Comparison of ENCODE assay signal across 1 cellular context in the genomic region with DNA sequence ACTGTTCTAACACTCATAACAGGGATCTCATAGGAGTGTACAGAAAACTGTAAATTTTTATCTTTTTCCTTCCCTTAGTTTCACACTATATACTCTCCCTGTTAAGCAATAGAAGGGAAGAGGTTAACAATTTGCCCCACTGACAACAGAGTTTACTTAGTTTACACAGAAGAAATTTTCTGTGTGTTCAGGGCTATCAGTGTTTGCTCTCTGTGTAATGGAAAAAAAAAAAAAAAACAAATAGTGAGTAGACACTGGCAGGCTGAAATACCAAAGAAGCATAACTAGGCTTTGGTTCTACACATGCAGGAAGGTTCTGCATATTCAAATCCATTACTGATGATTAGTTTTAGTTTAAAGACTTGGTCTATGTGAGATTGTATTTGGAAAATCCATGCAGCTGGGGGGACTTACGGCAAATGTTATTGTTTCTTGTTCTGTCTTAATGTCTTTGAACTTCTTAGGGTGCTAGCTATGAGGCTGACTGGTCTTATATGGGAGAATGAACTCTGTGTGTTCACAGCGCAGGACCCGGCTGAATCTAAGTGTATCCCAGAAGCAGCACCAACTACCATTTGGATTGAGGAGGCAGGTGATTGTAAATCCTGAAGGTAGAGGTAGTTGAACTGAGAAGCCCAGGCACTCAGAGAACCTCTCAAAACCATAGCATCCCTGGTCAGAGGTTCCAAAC.
A peak's percentile ranks its signal among the peaks of the same experiment; 100 is the strongest.
TF ChIP-seq lines count a peak whose summit lies in the region.

No MANE protein-coding gene starts in this region.

TF ChIP-seq in HepG2, 621 proteins besides CTCF, POLR2A, EP300 and RAD21 (continued from another document and continues in another):
- TF ChIP-seq ZNF317 (CRISPR knock-in tag; IDR thresholded peaks at IDR 0.05) (peak; percentile 72; the same call in 1 of the 2 replicates), YEATS4 (CRISPR knock-in tag; IDR thresholded peaks at IDR 0.05; ENCODE audit: borderline replicate concordance) (peak; percentile 26; the same call in 1 of the 2 replicates), NFE2L1 (CRISPR knock-in tag; IDR thresholded peaks at IDR 0.05; ENCODE audit: borderline replicate concordance) (no peak), NKX3-1 (CRISPR knock-in tag; IDR thresholded peaks at IDR 0.05) (0 out of 2 replicates have a peak, but pooled peaks have one; percentile 75), ZNF83 (CRISPR knock-in tag; IDR thresholded peaks at IDR 0.05; ENCODE audit: borderline replicate concordance) (no peak), PHF5A (CRISPR knock-in tag; IDR thresholded peaks at IDR 0.05; ENCODE audit: low read depth, unreplicated experiment) (no peak), HDAC2 (CRISPR knock-in tag; IDR thresholded peaks at IDR 0.05) (peak; percentile 75; the same call in 1 of the 2 replicates), RFX1 (IDR thresholded peaks at IDR 0.05) (no peak), ZNF644 (CRISPR knock-in tag; IDR thresholded peaks at IDR 0.05; ENCODE audit: low read depth) (no peak), KLF16 (CRISPR knock-in tag; IDR thresholded peaks at IDR 0.05) (peak in 1 of 2 experiments; percentile 56; a peak in 1 of 4 replicates), ATRX (CRISPR knock-in tag; IDR thresholded peaks at IDR 0.05; ENCODE audit: borderline replicate concordance) (no peak), PTBP1 (IDR thresholded peaks at IDR 0.05; ENCODE audit: low read depth, low read length, poor library complexity, severe bottlenecking) (no peak), MTF2 (CRISPR knock-in tag; IDR thresholded peaks at IDR 0.05; ENCODE audit: borderline replicate concordance) (no peak), ZBTB1 (CRISPR knock-in tag; IDR thresholded peaks at IDR 0.05; ENCODE audit: borderline replicate concordance) (no peak), ZNF256 (CRISPR knock-in tag; conservative IDR thresholded peaks at IDR 0.05) (no peak), FOXK2 (IDR thresholded peaks at IDR 0.05) (peak; percentile 32; the same call in 1 of the 2 replicates), KDM1A (CRISPR knock-in tag; IDR thresholded peaks at IDR 0.05) (no peak), ZBTB3 (CRISPR knock-in tag; IDR thresholded peaks at IDR 0.05; ENCODE audit: borderline replicate concordance, low read depth) (no peak), PAX8 (CRISPR knock-in tag; IDR thresholded peaks at IDR 0.05; ENCODE audit: borderline replicate concordance) (no peak), SCMH1 (CRISPR knock-in tag; IDR thresholded peaks at IDR 0.05; ENCODE audit: borderline replicate concordance) (no peak), SOX6 (IDR thresholded peaks at IDR 0.05) (no peak), SOX6 (CRISPR knock-in tag; IDR thresholded peaks at IDR 0.05) (peak; percentile 90), ZNF205 (CRISPR knock-in tag; IDR thresholded peaks at IDR 0.05) (no peak), AGO1 (IDR thresholded peaks at IDR 0.05; ENCODE audit: low read depth, low read length, poor library complexity, severe bottlenecking) (no peak), NR1H2 (CRISPR knock-in tag; IDR thresholded peaks at IDR 0.05; ENCODE audit: borderline replicate concordance, low read depth) (no peak), ZNF558 (CRISPR knock-in tag; IDR thresholded peaks at IDR 0.05; ENCODE audit: borderline replicate concordance) (no peak), ZNF383 (CRISPR knock-in tag; IDR thresholded peaks at IDR 0.05; ENCODE audit: borderline replicate concordance) (no peak), MYNN (CRISPR knock-in tag; IDR thresholded peaks at IDR 0.05; ENCODE audit: low read depth) (no peak), NFIC (IDR thresholded peaks at IDR 0.05; ENCODE audit: low read length) (peak; percentile 98), HNRNPK (IDR thresholded peaks at IDR 0.05; ENCODE audit: low read depth, low read length, poor library complexity, severe bottlenecking) (no peak)
- TF ChIP-seq, protein P1, sequence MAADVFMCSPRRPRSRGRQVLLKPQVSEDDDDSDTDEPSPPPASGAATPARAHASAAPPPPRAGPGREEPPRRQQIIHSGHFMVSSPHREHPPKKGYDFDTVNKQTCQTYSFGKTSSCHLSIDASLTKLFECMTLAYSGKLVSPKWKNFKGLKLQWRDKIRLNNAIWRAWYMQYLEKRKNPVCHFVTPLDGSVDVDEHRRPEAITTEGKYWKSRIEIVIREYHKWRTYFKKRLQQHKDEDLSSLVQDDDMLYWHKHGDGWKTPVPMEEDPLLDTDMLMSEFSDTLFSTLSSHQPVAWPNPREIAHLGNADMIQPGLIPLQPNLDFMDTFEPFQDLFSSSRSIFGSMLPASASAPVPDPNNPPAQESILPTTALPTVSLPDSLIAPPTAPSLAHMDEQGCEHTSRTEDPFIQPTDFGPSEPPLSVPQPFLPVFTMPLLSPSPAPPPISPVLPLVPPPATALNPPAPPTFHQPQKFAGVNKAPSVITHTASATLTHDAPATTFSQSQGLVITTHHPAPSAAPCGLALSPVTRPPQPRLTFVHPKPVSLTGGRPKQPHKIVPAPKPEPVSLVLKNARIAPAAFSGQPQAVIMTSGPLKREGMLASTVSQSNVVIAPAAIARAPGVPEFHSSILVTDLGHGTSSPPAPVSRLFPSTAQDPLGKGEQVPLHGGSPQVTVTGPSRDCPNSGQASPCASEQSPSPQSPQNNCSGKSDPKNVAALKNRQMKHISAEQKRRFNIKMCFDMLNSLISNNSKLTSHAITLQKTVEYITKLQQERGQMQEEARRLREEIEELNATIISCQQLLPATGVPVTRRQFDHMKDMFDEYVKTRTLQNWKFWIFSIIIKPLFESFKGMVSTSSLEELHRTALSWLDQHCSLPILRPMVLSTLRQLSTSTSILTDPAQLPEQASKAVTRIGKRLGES (CRISPR knock-in tag; IDR thresholded peaks at IDR 0.05; ENCODE audit: borderline replicate concordance), result no peak
- TF ChIP-seq, protein P2, sequence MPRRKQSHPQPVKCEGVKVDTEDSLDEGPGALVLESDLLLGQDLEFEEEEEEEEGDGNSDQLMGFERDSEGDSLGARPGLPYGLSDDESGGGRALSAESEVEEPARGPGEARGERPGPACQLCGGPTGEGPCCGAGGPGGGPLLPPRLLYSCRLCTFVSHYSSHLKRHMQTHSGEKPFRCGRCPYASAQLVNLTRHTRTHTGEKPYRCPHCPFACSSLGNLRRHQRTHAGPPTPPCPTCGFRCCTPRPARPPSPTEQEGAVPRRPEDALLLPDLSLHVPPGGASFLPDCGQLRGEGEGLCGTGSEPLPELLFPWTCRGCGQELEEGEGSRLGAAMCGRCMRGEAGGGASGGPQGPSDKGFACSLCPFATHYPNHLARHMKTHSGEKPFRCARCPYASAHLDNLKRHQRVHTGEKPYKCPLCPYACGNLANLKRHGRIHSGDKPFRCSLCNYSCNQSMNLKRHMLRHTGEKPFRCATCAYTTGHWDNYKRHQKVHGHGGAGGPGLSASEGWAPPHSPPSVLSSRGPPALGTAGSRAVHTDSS (CRISPR knock-in tag; conservative IDR thresholded peaks at IDR 0.05), result no peak
- TF ChIP-seq, protein P3, sequence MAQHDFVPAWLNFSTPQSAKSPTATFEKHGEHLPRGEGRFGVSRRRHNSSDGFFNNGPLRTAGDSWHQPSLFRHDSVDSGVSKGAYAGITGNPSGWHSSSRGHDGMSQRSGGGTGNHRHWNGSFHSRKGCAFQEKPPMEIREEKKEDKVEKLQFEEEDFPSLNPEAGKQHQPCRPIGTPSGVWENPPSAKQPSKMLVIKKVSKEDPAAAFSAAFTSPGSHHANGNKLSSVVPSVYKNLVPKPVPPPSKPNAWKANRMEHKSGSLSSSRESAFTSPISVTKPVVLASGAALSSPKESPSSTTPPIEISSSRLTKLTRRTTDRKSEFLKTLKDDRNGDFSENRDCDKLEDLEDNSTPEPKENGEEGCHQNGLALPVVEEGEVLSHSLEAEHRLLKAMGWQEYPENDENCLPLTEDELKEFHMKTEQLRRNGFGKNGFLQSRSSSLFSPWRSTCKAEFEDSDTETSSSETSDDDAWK (CRISPR knock-in tag; IDR thresholded peaks at IDR 0.05), result no peak
- TF ChIP-seq, protein P4, sequence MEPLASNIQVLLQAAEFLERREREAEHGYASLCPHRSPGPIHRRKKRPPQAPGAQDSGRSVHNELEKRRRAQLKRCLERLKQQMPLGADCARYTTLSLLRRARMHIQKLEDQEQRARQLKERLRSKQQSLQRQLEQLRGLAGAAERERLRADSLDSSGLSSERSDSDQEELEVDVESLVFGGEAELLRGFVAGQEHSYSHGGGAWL (CRISPR knock-in tag; IDR thresholded peaks at IDR 0.05), result no peak
- TF ChIP-seq, protein P5, sequence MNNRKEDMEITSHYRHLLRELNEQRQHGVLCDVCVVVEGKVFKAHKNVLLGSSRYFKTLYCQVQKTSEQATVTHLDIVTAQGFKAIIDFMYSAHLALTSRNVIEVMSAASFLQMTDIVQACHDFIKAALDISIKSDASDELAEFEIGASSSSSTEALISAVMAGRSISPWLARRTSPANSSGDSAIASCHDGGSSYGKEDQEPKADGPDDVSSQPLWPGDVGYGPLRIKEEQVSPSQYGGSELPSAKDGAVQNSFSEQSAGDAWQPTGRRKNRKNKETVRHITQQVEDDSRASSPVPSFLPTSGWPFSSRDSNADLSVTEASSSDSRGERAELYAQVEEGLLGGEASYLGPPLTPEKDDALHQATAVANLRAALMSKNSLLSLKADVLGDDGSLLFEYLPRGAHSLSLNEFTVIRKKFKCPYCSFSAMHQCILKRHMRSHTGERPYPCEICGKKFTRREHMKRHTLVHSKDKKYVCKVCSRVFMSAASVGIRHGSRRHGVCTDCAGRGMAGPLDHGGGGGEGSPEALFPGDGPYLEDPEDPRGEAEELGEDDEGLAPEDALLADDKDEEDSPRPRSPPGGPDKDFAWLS (CRISPR knock-in tag; IDR thresholded peaks at IDR 0.05; ENCODE audit: borderline replicate concordance), result no peak
- TF ChIP-seq, protein P6, sequence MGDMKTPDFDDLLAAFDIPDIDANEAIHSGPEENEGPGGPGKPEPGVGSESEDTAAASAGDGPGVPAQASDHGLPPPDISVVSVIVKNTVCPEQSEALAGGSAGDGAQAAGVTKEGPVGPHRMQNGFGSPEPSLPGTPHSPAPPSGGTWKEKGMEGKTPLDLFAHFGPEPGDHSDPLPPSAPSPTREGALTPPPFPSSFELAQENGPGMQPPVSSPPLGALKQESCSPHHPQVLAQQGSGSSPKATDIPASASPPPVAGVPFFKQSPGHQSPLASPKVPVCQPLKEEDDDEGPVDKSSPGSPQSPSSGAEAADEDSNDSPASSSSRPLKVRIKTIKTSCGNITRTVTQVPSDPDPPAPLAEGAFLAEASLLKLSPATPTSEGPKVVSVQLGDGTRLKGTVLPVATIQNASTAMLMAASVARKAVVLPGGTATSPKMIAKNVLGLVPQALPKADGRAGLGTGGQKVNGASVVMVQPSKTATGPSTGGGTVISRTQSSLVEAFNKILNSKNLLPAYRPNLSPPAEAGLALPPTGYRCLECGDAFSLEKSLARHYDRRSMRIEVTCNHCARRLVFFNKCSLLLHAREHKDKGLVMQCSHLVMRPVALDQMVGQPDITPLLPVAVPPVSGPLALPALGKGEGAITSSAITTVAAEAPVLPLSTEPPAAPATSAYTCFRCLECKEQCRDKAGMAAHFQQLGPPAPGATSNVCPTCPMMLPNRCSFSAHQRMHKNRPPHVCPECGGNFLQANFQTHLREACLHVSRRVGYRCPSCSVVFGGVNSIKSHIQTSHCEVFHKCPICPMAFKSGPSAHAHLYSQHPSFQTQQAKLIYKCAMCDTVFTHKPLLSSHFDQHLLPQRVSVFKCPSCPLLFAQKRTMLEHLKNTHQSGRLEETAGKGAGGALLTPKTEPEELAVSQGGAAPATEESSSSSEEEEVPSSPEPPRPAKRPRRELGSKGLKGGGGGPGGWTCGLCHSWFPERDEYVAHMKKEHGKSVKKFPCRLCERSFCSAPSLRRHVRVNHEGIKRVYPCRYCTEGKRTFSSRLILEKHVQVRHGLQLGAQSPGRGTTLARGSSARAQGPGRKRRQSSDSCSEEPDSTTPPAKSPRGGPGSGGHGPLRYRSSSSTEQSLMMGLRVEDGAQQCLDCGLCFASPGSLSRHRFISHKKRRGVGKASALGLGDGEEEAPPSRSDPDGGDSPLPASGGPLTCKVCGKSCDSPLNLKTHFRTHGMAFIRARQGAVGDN (CRISPR knock-in tag; IDR thresholded peaks at IDR 0.05), result no peak
- TF ChIP-seq, protein P7, sequence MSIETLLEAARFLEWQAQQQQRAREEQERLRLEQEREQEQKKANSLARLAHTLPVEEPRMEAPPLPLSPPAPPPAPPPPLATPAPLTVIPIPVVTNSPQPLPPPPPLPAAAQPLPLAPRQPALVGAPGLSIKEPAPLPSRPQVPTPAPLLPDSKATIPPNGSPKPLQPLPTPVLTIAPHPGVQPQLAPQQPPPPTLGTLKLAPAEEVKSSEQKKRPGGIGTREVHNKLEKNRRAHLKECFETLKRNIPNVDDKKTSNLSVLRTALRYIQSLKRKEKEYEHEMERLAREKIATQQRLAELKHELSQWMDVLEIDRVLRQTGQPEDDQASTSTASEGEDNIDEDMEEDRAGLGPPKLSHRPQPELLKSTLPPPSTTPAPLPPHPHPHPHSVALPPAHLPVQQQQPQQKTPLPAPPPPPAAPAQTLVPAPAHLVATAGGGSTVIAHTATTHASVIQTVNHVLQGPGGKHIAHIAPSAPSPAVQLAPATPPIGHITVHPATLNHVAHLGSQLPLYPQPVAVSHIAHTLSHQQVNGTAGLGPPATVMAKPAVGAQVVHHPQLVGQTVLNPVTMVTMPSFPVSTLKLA (IDR thresholded peaks at IDR 0.05), result no peak
- TF ChIP-seq, protein P8, sequence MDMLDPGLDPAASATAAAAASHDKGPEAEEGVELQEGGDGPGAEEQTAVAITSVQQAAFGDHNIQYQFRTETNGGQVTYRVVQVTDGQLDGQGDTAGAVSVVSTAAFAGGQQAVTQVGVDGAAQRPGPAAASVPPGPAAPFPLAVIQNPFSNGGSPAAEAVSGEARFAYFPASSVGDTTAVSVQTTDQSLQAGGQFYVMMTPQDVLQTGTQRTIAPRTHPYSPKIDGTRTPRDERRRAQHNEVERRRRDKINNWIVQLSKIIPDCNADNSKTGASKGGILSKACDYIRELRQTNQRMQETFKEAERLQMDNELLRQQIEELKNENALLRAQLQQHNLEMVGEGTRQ (IDR thresholded peaks at IDR 0.05; ENCODE audit: low read depth, low read length), result no peak
- TF ChIP-seq, protein P8 (CRISPR knock-in tag; IDR thresholded peaks at IDR 0.05; ENCODE audit: borderline replicate concordance), result no peak
- TF ChIP-seq, protein P9, sequence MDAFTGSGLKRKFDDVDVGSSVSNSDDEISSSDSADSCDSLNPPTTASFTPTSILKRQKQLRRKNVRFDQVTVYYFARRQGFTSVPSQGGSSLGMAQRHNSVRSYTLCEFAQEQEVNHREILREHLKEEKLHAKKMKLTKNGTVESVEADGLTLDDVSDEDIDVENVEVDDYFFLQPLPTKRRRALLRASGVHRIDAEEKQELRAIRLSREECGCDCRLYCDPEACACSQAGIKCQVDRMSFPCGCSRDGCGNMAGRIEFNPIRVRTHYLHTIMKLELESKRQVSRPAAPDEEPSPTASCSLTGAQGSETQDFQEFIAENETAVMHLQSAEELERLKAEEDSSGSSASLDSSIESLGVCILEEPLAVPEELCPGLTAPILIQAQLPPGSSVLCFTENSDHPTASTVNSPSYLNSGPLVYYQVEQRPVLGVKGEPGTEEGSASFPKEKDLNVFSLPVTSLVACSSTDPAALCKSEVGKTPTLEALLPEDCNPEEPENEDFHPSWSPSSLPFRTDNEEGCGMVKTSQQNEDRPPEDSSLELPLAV (CRISPR knock-in tag; conservative IDR thresholded peaks at IDR 0.05; ENCODE audit: low read depth), result no peak
- TF ChIP-seq, protein P10, sequence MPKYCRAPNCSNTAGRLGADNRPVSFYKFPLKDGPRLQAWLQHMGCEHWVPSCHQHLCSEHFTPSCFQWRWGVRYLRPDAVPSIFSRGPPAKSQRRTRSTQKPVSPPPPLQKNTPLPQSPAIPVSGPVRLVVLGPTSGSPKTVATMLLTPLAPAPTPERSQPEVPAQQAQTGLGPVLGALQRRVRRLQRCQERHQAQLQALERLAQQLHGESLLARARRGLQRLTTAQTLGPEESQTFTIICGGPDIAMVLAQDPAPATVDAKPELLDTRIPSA (CRISPR knock-in tag; IDR thresholded peaks at IDR 0.05; ENCODE audit: borderline replicate concordance), result no peak
